1 cellular context compared by ENCODE assay signal in the genomic region with DNA sequence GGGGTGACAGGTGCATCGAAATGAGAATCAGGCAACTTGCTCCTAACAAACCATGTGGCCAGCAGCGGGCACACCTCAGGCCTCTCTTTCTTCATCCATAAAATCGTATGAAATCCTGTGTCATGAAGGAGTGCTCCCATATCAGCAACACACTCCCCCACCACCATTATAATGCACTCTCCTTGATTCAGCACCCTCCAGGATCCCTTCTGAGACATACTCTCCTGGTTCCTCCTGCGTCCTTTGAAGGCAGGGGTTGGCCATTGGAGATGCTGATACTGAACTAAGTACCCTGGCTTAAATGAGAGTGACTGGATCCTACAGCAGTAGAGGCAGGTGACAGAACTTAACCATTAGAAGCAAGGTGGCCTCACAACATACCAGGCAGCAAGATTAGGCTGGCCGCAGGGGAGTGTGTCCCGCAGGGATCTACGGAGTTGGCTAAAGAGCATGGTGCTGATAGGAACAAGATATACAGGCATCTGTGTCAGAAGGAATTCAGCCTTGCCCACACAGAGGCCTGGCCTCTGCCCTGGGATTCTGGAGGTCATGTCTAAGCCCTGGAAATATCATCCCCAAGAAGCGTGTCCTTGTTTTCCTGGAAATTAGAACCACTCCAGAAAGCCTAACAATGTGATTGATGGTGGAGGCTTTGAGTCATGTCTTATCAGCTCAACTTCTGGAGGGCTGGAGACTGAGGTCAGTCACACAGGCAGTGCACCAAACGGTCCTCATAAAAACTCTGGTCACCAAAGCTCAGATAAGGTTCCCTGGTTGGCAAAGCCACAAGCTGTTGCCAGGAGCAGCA.
TF ChIP-seq lines count a peak whose summit lies in the region.

No MANE protein-coding gene starts in this region.

TF ChIP-seq in K562, 482 proteins besides CTCF, POLR2A, EP300 and RAD21 (continued from another document and continues in another):
- TF ChIP-seq NEUROD1 (IDR thresholded peaks at IDR 0.05; ENCODE audit: borderline replicate concordance, low read depth, low read length, partially characterized antibody) (peak; percentile 24), EHMT2 (IDR thresholded peaks at IDR 0.05) (peak; percentile 78; the same call in 1 of the 2 replicates), TAF9B (IDR thresholded peaks at IDR 0.05; ENCODE audit: partially characterized antibody) (no peak), KDM5B (IDR thresholded peaks at IDR 0.05; ENCODE audit: insufficient replicate concordance, low read depth, low read length) (no peak), HNRNPUL1 (IDR thresholded peaks at IDR 0.05; ENCODE audit: low read length) (no peak), NONO (IDR thresholded peaks at IDR 0.05; ENCODE audit: low read depth in 2 of 2, low read length in 1 of 2) (no peak), HMGN3 (IDR thresholded peaks at IDR 0.05; ENCODE audit: borderline replicate concordance, extremely low read depth, insufficient read length, low read depth, low read length) (no peak), ZNF583 (CRISPR knock-in tag; IDR thresholded peaks at IDR 0.05) (peak; percentile 76; the same call in 1 of the 2 replicates), CHCHD3 (CRISPR knock-in tag; IDR thresholded peaks at IDR 0.05) (no peak), ESRRB (CRISPR knock-in tag; IDR thresholded peaks at IDR 0.05; ENCODE audit: borderline replicate concordance) (no peak), ZNF507 (tag; conservative IDR thresholded peaks at IDR 0.05) (no peak), STAT5A (IDR thresholded peaks at IDR 0.05; ENCODE audit: borderline replicate concordance, low read length) (peak; percentile 85), ZNF384 (IDR thresholded peaks at IDR 0.05; ENCODE audit: low read depth, low read length) (no peak), ZNF586 (CRISPR knock-in tag; conservative IDR thresholded peaks at IDR 0.05) (no peak), MAFG (tag; conservative IDR thresholded peaks at IDR 0.05) (no peak), KDM4B (IDR thresholded peaks at IDR 0.05; ENCODE audit: borderline replicate concordance in 2 of 2, low read depth in 1 of 2) (no peak), ZNF347 (CRISPR knock-in tag; IDR thresholded peaks at IDR 0.05; ENCODE audit: low read depth) (no peak), SOX6 (IDR thresholded peaks at IDR 0.05) (peak; percentile 93), DMBX1 (CRISPR knock-in tag; IDR thresholded peaks at IDR 0.05; ENCODE audit: borderline replicate concordance) (peak; percentile 89; the same call in 1 of the 2 replicates), ZC3H11A (IDR thresholded peaks at IDR 0.05; ENCODE audit: low read depth, low read length) (no peak)
- TF ChIP-seq, protein P1, sequence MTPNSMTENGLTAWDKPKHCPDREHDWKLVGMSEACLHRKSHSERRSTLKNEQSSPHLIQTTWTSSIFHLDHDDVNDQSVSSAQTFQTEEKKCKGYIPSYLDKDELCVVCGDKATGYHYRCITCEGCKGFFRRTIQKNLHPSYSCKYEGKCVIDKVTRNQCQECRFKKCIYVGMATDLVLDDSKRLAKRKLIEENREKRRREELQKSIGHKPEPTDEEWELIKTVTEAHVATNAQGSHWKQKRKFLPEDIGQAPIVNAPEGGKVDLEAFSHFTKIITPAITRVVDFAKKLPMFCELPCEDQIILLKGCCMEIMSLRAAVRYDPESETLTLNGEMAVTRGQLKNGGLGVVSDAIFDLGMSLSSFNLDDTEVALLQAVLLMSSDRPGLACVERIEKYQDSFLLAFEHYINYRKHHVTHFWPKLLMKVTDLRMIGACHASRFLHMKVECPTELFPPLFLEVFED (CRISPR knock-in tag; conservative IDR thresholded peaks at IDR 0.05), result 0 out of 2 replicates have a peak, but pooled peaks have one; percentile 11
- TF ChIP-seq, protein P2, sequence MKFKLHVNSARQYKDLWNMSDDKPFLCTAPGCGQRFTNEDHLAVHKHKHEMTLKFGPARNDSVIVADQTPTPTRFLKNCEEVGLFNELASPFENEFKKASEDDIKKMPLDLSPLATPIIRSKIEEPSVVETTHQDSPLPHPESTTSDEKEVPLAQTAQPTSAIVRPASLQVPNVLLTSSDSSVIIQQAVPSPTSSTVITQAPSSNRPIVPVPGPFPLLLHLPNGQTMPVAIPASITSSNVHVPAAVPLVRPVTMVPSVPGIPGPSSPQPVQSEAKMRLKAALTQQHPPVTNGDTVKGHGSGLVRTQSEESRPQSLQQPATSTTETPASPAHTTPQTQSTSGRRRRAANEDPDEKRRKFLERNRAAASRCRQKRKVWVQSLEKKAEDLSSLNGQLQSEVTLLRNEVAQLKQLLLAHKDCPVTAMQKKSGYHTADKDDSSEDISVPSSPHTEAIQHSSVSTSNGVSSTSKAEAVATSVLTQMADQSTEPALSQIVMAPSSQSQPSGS (CRISPR knock-in tag; IDR thresholded peaks at IDR 0.05), result no peak
- TF ChIP-seq, protein P3, sequence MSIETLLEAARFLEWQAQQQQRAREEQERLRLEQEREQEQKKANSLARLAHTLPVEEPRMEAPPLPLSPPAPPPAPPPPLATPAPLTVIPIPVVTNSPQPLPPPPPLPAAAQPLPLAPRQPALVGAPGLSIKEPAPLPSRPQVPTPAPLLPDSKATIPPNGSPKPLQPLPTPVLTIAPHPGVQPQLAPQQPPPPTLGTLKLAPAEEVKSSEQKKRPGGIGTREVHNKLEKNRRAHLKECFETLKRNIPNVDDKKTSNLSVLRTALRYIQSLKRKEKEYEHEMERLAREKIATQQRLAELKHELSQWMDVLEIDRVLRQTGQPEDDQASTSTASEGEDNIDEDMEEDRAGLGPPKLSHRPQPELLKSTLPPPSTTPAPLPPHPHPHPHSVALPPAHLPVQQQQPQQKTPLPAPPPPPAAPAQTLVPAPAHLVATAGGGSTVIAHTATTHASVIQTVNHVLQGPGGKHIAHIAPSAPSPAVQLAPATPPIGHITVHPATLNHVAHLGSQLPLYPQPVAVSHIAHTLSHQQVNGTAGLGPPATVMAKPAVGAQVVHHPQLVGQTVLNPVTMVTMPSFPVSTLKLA (conservative IDR thresholded peaks at IDR 0.05), result 0 out of 4 replicates have a peak, but pooled peaks of 1 of the 2 experiments have one; percentile 52
- TF ChIP-seq, protein P4, sequence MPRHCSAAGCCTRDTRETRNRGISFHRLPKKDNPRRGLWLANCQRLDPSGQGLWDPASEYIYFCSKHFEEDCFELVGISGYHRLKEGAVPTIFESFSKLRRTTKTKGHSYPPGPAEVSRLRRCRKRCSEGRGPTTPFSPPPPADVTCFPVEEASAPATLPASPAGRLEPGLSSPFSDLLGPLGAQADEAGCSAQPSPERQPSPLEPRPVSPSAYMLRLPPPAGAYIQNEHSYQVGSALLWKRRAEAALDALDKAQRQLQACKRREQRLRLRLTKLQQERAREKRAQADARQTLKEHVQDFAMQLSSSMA (CRISPR knock-in tag; IDR thresholded peaks at IDR 0.05), result no peak
- TF ChIP-seq, protein P5, sequence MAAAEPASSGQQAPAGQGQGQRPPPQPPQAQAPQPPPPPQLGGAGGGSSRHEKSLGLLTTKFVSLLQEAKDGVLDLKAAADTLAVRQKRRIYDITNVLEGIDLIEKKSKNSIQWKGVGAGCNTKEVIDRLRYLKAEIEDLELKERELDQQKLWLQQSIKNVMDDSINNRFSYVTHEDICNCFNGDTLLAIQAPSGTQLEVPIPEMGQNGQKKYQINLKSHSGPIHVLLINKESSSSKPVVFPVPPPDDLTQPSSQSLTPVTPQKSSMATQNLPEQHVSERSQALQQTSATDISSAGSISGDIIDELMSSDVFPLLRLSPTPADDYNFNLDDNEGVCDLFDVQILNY (CRISPR knock-in tag; IDR thresholded peaks at IDR 0.05), result no peak
- TF ChIP-seq, protein P6, sequence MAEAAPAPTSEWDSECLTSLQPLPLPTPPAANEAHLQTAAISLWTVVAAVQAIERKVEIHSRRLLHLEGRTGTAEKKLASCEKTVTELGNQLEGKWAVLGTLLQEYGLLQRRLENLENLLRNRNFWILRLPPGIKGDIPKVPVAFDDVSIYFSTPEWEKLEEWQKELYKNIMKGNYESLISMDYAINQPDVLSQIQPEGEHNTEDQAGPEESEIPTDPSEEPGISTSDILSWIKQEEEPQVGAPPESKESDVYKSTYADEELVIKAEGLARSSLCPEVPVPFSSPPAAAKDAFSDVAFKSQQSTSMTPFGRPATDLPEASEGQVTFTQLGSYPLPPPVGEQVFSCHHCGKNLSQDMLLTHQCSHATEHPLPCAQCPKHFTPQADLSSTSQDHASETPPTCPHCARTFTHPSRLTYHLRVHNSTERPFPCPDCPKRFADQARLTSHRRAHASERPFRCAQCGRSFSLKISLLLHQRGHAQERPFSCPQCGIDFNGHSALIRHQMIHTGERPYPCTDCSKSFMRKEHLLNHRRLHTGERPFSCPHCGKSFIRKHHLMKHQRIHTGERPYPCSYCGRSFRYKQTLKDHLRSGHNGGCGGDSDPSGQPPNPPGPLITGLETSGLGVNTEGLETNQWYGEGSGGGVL (CRISPR knock-in tag; IDR thresholded peaks at IDR 0.05), result no peak
- TF ChIP-seq, protein P7, sequence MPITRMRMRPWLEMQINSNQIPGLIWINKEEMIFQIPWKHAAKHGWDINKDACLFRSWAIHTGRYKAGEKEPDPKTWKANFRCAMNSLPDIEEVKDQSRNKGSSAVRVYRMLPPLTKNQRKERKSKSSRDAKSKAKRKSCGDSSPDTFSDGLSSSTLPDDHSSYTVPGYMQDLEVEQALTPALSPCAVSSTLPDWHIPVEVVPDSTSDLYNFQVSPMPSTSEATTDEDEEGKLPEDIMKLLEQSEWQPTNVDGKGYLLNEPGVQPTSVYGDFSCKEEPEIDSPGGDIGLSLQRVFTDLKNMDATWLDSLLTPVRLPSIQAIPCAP (CRISPR knock-in tag; IDR thresholded peaks at IDR 0.05; ENCODE audit: borderline replicate concordance), result no peak
- TF ChIP-seq, protein P8, sequence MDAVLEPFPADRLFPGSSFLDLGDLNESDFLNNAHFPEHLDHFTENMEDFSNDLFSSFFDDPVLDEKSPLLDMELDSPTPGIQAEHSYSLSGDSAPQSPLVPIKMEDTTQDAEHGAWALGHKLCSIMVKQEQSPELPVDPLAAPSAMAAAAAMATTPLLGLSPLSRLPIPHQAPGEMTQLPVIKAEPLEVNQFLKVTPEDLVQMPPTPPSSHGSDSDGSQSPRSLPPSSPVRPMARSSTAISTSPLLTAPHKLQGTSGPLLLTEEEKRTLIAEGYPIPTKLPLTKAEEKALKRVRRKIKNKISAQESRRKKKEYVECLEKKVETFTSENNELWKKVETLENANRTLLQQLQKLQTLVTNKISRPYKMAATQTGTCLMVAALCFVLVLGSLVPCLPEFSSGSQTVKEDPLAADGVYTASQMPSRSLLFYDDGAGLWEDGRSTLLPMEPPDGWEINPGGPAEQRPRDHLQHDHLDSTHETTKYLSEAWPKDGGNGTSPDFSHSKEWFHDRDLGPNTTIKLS (IDR thresholded peaks at IDR 0.05; ENCODE audit: borderline replicate concordance, low read depth), result no peak
- TF ChIP-seq, protein P9, sequence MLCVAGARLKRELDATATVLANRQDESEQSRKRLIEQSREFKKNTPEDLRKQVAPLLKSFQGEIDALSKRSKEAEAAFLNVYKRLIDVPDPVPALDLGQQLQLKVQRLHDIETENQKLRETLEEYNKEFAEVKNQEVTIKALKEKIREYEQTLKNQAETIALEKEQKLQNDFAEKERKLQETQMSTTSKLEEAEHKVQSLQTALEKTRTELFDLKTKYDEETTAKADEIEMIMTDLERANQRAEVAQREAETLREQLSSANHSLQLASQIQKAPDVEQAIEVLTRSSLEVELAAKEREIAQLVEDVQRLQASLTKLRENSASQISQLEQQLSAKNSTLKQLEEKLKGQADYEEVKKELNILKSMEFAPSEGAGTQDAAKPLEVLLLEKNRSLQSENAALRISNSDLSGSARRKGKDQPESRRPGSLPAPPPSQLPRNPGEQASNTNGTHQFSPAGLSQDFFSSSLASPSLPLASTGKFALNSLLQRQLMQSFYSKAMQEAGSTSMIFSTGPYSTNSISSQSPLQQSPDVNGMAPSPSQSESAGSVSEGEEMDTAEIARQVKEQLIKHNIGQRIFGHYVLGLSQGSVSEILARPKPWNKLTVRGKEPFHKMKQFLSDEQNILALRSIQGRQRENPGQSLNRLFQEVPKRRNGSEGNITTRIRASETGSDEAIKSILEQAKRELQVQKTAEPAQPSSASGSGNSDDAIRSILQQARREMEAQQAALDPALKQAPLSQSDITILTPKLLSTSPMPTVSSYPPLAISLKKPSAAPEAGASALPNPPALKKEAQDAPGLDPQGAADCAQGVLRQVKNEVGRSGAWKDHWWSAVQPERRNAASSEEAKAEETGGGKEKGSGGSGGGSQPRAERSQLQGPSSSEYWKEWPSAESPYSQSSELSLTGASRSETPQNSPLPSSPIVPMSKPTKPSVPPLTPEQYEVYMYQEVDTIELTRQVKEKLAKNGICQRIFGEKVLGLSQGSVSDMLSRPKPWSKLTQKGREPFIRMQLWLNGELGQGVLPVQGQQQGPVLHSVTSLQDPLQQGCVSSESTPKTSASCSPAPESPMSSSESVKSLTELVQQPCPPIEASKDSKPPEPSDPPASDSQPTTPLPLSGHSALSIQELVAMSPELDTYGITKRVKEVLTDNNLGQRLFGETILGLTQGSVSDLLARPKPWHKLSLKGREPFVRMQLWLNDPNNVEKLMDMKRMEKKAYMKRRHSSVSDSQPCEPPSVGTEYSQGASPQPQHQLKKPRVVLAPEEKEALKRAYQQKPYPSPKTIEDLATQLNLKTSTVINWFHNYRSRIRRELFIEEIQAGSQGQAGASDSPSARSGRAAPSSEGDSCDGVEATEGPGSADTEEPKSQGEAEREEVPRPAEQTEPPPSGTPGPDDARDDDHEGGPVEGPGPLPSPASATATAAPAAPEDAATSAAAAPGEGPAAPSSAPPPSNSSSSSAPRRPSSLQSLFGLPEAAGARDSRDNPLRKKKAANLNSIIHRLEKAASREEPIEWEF (CRISPR knock-in tag; IDR thresholded peaks at IDR 0.05), result no peak
- TF ChIP-seq, protein P10, sequence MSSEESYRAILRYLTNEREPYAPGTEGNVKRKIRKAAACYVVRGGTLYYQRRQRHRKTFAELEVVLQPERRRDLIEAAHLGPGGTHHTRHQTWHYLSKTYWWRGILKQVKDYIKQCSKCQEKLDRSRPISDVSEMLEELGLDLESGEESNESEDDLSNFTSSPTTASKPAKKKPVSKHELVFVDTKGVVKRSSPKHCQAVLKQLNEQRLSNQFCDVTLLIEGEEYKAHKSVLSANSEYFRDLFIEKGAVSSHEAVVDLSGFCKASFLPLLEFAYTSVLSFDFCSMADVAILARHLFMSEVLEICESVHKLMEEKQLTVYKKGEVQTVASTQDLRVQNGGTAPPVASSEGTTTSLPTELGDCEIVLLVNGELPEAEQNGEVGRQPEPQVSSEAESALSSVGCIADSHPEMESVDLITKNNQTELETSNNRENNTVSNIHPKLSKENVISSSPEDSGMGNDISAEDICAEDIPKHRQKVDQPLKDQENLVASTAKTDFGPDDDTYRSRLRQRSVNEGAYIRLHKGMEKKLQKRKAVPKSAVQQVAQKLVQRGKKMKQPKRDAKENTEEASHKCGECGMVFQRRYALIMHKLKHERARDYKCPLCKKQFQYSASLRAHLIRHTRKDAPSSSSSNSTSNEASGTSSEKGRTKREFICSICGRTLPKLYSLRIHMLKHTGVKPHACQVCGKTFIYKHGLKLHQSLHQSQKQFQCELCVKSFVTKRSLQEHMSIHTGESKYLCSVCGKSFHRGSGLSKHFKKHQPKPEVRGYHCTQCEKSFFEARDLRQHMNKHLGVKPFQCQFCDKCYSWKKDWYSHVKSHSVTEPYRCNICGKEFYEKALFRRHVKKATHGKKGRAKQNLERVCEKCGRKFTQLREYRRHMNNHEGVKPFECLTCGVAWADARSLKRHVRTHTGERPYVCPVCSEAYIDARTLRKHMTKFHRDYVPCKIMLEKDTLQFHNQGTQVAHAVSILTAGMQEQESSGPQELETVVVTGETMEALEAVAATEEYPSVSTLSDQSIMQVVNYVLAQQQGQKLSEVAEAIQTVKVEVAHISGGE (CRISPR knock-in tag; IDR thresholded peaks at IDR 0.05), result no peak
